Comparison of ENCODE assay signal across 23 cellular contexts in genomic region chr20:62615750-62616251, GRCh38.
"Had no signal": no experiment of that assay in that cellular context is flagged by ENCODE, and none has a peak within 500 bp of the region (broad histone marks: within the 10 kb centered on the region; RNA-seq: fewer than 3 reads in every experiment).

No MANE protein-coding gene starts in this region.

- H3K27ac ChIP-seq: cardiac muscle cell, hepatocyte, pancreas, psoas muscle, right lobe of liver, transverse colon had no signal

- H3K36me3 ChIP-seq: cardiac muscle cell, pancreas, right lobe of liver, transverse colon, uterus had no signal

- H3K4me1 ChIP-seq: pancreas, uterus had no signal

- H3K79me2 ChIP-seq: hepatocyte had no signal

- H3K4me3 ChIP-seq: cardiac muscle cell, hepatocyte, pancreas, psoas muscle, right lobe of liver, skin epidermis, transverse colon, uterus had no signal

- DNase-seq: activated CD4-positive, alpha-beta T cell treated with anti-CD3 and anti-CD28 coated beads, Interleukin-2, amount 50 U/mL, for 48 hours; activated CD8-positive, alpha-beta memory T cell treated with anti-CD3 and anti-CD28 coated beads, Interleukin-2, amount 50 U/mL, for 48 hours; activated naive CD4-positive, alpha-beta T cell treated with Interleukin-2 at 50 U/mL for 16 hours; activated T-cell treated with anti-CD3 and anti-CD28 coated beads, Interleukin-2, amount 50 U/mL, for 4 hours; dermis blood vessel endothelial cell; effector CD8-positive, alpha-beta T cell; foreskin melanocyte; kidney glomerular epithelial cell; midbrain; psoas muscle; stimulated activated CD4-positive, alpha-beta T cell treated with anti-CD3 and anti-CD28 coated beads, Interleukin-1b, Interleukin-23, amount 100 ng/mL, for 48 hours; T-cell; T-helper 9 cell; transverse colon; uterus had no signal

- H3K9me3 Mint-ChIP-seq: activated T-cell treated with anti-CD3 and anti-CD28 coated beads, Interleukin-2, amount 50 U/mL, for 4 hours; nephron; T-cell had no signal

- FAIRE-seq: endothelial cell of umbilical vein, pancreas had no signal

- H3K27ac Mint-ChIP-seq: nephron, T-cell, WTC11 had no signal

- H3K9me3 ChIP-seq: pancreas, psoas muscle, right lobe of liver, transverse colon, uterus had no signal

- H3K36me3 Mint-ChIP-seq: T-cell, WTC11 had no signal

- H3K27me3 ChIP-seq: cardiac muscle cell, hepatocyte, pancreas, right lobe of liver, transverse colon, uterus had no signal

- ATAC-seq: activated T-cell treated with anti-CD3 and anti-CD28 coated beads, Interleukin-2, amount 50 U/mL, for 4 hours; psoas muscle; right lobe of liver; T-cell had no signal

- H3K4me3 Mint-ChIP-seq: activated T-cell treated with anti-CD3 and anti-CD28 coated beads, Interleukin-2, amount 50 U/mL, for 4 hours; nephron; T-cell; WTC11 had no signal
